In the genomic region with DNA sequence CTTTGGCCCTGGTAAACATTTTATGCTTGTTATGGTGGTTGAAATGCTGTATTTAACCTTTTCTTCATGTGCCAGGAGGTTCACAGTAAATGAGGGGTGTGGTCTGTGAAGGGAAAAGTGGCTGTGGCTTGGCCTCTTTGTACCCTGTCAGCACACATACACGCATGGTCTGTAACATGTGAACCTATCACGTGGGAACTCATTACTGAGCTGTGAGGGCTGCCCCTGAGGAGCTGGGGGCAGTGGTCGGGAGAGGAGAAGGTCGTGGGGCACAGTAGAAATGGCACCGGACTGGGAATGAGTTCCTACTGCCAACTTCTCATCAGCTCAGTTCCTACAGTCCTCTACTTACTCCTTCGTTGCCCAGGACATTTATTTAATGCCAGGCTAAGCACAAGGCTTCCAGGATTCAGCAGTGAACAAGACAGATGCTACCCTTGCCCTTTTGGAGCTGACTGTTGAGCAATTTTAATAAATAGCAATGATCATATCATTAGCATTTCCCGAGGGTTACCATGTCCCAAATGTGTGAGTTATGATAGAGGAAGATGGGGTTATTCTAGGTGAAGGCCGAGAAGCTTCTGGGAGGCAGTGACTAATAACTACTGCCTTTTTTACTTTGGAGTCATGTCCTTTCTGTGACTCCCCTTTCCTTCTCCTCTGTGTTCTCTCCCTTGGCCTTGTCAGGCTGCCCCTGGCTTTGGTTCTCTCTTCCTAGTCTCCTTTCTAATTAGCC, we compare ENCODE assay signal across 12 cellular contexts. TPM values are rescaled to one million over a fixed set of nuclear protein-coding genes. Genes with fewer than 3 reads are reported as not detected.
A peak's percentile ranks its signal among the peaks of the same experiment; 100 is the strongest.
DNase-seq lines count a peak whose midpoint lies in the region; ATAC-seq and TF ChIP-seq lines count a peak whose summit lies in the region.
"Had no signal": no experiment of that assay in that cellular context is flagged by ENCODE, and none has a peak within 500 bp of the region (broad histone marks: within the 10 kb centered on the region; RNA-seq: fewer than 3 reads in every experiment).

No MANE protein-coding gene starts in this region.

- H3K79me2 ChIP-seq in OCI-LY7 (ENCODE audit: insufficient read depth, low read depth, low read length) = no peaks in the 10 kb centered on the region

- DNase-seq in EL (peak; percentile 94), adrenal gland (peak; percentile 66 to 84 (median 76)), heart left ventricle (no peak), sigmoid colon (no peak), ACHN (no peak), OCI-LY7 (ENCODE audit: low spot score) (no peak)
- DNase-seq in stimulated activated CD4-positive, alpha-beta T cell treated with anti-CD3 and anti-CD28 coated beads, Interleukin-4, amount 100 ng/mL, for 4 hours = no peak
- DNase-seq: activated CD8-positive, alpha-beta memory T cell treated with anti-CD3 and anti-CD28 coated beads, Interleukin-2, amount 10 ng/mL, durations not matched to agents 7 days and 5 days; CD4-positive, alpha-beta memory T cell; NCI-H1105 treated with DMSO at 0.1 percent for 48 hours; T-helper 9 cell had no signal

- in situ Hi-C loops in ACHN (cut with HindIII; ENCODE audit: low pct_ligation_motif_present, low pct_unique_long_range_greater_than_20kb, low sequenced_read_pairs) = no loop called here

- POLR2A ChIA-PET in OCI-LY7 (lab: Charles Lee) = interaction anchor here (0.6 kb wide), 1 partner anchor 289 kb away, joined by 3 read pairs; no protein-coding TSS in a partner anchor

- H3K9me3 ChIP-seq in adrenal gland (replicated peaks in 1 of 3) (no peaks in the 10 kb centered on the region), heart left ventricle (no peaks in the 10 kb centered on the region), sigmoid colon (no peaks in the 10 kb centered on the region), OCI-LY7 (ENCODE audit: low read length) (no peaks in the 10 kb centered on the region)

- H3K4me3 ChIP-seq in adrenal gland (no peak overlapping the region), heart left ventricle (no peak overlapping the region), sigmoid colon (no peak overlapping the region), OCI-LY7 (ENCODE audit: low read depth, low read length, poor library complexity, severe bottlenecking) (no peak overlapping the region)

- WGBS in adrenal gland, 4 donors = 25 to 49% (median 38%) methylated on average over 8 of the region's 8 CpGs
- 69 to 74% (median 71%) methylated on average over 8 of the region's 8 CpGs for WGBS in heart left ventricle, 4 donors
- WGBS in sigmoid colon, 2 donors = 84 to 86% methylated on average over 8 of the region's 8 CpGs

- H3K36me3 ChIP-seq in adrenal gland (replicated peaks in 1 of 2) (no peaks in the 10 kb centered on the region), heart left ventricle (no peaks in the 10 kb centered on the region), sigmoid colon (no peaks in the 10 kb centered on the region), OCI-LY7 (ENCODE audit: insufficient read depth, low read length) (no peaks in the 10 kb centered on the region)

- intact Hi-C loops in adrenal gland (cut with DNase I) = no loop called here
- intact Hi-C loops in heart left ventricle (cut with DNase I) = loop anchor here in 1 of 10 donors (5.0 kb wide), 1 partner anchor 39 kb away; the partner anchor contains the start of gene DDR2
- intact Hi-C loops in sigmoid colon (cut with DNase I) = loop anchor here (10.0 kb wide), 1 partner anchor 64 kb away; no protein-coding TSS in a partner anchor
- intact Hi-C loops in OCI-LY7 (cut with micrococcal nuclease; ENCODE audit: unreplicated experiment) = no loop called here

- no peak for TF ChIP-seq CTCF in adrenal gland (IDR thresholded peaks at IDR 0.05)
- no peak for TF ChIP-seq CTCF in heart left ventricle (IDR thresholded peaks at IDR 0.05)
- no peak for TF ChIP-seq CTCF in sigmoid colon (IDR thresholded peaks at IDR 0.05)
- TF ChIP-seq CTCF in OCI-LY7 (conservative IDR thresholded peaks at IDR 0.05; ENCODE audit: low read length) = no peak

- H3K27ac ChIP-seq in adrenal gland (peak overlapping the region; percentile 84 to 92 (median 89)), heart left ventricle (peak overlapping the region in 6 of 12 donors; percentile 17 to 82 (median 38)), sigmoid colon (peak overlapping the region; percentile 68 to 85 (median 78)), OCI-LY7 (ENCODE audit: low read depth, low read length, poor library complexity, severe bottlenecking) (no peak overlapping the region)

- BruUV-seq in OCI-LY7 (replicated peaks; lab: Mats Ljungman, UMichigan) = no TSS peak

- H3K4me1 ChIP-seq in adrenal gland (replicated peaks in 1 of 2) (peaks cover 57 to 61% of the 10 kb centered on the region in 2 donors), heart left ventricle (peaks cover 0 to 38% (median 14%) of the 10 kb centered on the region in 12 donors), sigmoid colon (peaks cover 0 to 67% (median 55%) of the 10 kb centered on the region in 4 donors), OCI-LY7 (ENCODE audit: insufficient read depth, low read length, poor library complexity, severe bottlenecking) (no peaks in the 10 kb centered on the region)

- H3K27me3 ChIP-seq in adrenal gland = no peaks in the 10 kb centered on the region
- no peaks in the 10 kb centered on the region for H3K27me3 ChIP-seq in heart left ventricle
- no peaks in the 10 kb centered on the region for H3K27me3 ChIP-seq in sigmoid colon

- H2AFZ ChIP-seq in OCI-LY7 (ENCODE audit: low read length) = no peak overlapping the region

- no peaks in the 10 kb centered on the region for H3K9me2 ChIP-seq in OCI-LY7 (ENCODE audit: insufficient read depth, low read length)

- no peaks in the 10 kb centered on the region for H4K20me1 ChIP-seq in OCI-LY7 (ENCODE audit: insufficient read depth, low read length)

- H3K4me2 ChIP-seq in OCI-LY7 (ENCODE audit: low read length) = no peak overlapping the region

- TF ChIP-seq EP300 in sigmoid colon (IDR thresholded peaks at IDR 0.05) = peak in 1 of 4 donors; percentile 52

- TF ChIP-seq POLR2A in adrenal gland (IDR thresholded peaks at IDR 0.05) (peak in 1 of 2 donors; percentile 57), heart left ventricle (IDR thresholded peaks at IDR 0.05) (no peak), sigmoid colon (IDR thresholded peaks at IDR 0.05) (no peak)

- ATAC-seq in heart left ventricle = peak in 3 of 4 donors; percentile 45 to 80 (median 75)
- no peak for ATAC-seq in HG03097 (IDR thresholded peaks at IDR 0.05; ENCODE audit: low FRiP score, unreplicated experiment)
- ATAC-seq: activated CD8-positive, alpha-beta memory T cell treated with anti-CD3 and anti-CD28 coated beads, Interleukin-2, amount 10 ng/mL, durations not matched to agents 7 days and 5 days had no signal

- CTCF ChIA-PET in OCI-LY7 (lab: Charles Lee; ENCODE audit: unreplicated experiment) = no interaction called here

RNA-seq across cellular contexts. Expression of gene DDR2, which starts 38.8 kb away (rescaled TPM):
- total RNA-seq in adrenal gland = 100 to 1,000 TPM; 214 to 349 (median 254) TPM
- 100 to 1,000 TPM in 1 of 3 donors, 10 to 100 TPM in 2; 15.1 to 127 (median 34.2) TPM for polyA plus RNA-seq in adrenal gland
- total RNA-seq in heart left ventricle = 10 to 100 TPM; 16.4 to 55.3 (median 25.9) TPM
- 1 to 10 TPM; 5.0 to 7.4 TPM for polyA plus RNA-seq in heart left ventricle
- total RNA-seq in sigmoid colon = 100 to 1,000 TPM; 150 to 236 (median 225) TPM
- polyA plus RNA-seq in sigmoid colon = 10 to 100 TPM in 2 of 3 donors, 1 to 10 TPM in 1; 3.5 to 50.5 (median 18.0) TPM
- total RNA-seq in OCI-LY7 (2014; rRNA removed; shearing (Covaris generic)) = not detected in 2 replicates
- total RNA-seq in OCI-LY7 (2022) = 0.19 and 0.41 TPM in 2 replicates

Comparison
In these comparisons a context has a peak if more than half of its experiments do, and no peak if none do; other contexts are left out.
1. DNase-seq: peak in EL (single experiment) and adrenal gland (7 of 7); none in heart left ventricle (0 of 5), sigmoid colon (single experiment), ACHN (single experiment), stimulated activated CD4-positive, alpha-beta T cell treated with anti-CD3 and anti-CD28 coated beads, Interleukin-4, amount 100 ng/mL, for 4 hours (0 of 2) and OCI-LY7 (single experiment).
2. RNA of gene DDR2, which starts 38.8 kb away (total RNA-seq): 214 to 349 TPM in adrenal gland, 150 to 236 TPM in sigmoid colon and 16.4 to 55.3 TPM in heart left ventricle; 0.19 to 0.41 TPM in OCI-LY7; every median in the first group is over 10 times any median in the second.